In the genomic region with DNA sequence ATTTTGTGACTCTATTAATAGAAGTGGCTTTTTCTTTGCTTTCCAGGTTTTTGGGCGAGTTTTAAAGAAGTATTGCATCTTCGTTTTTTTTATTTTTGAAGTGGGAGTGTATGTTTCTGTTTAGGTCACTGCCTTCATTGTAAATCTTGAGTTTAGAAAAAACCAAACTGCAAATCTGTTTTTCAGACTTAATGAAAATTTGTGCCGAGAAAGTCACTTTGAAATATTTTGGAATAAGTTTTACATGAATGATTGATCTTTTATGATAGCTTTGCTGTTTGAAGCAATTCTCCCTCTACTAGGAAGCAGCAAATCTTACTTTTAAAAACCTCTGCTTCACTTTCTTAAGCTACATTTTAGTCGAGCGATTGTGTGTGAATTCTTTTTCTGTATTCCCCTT, we compare ENCODE assay signal across 8 cellular contexts. TPM values are rescaled to one million over a fixed set of nuclear protein-coding genes. Genes with fewer than 3 reads are reported as not detected.
DNase-seq lines count a peak whose midpoint lies in the region; ATAC-seq and TF ChIP-seq lines count a peak whose summit lies in the region.

No MANE protein-coding gene starts in this region.

- ATAC-seq in WTC11, result no peak
- no peak for ATAC-seq in HG02759 (IDR thresholded peaks at IDR 0.05; ENCODE audit: unreplicated experiment)
- ATAC-seq in HG03139 (IDR thresholded peaks at IDR 0.05; ENCODE audit: unreplicated experiment), result no peak

- intact Hi-C loops in spleen (cut with DNase I; ENCODE audit: low total_unique reads), result loop anchor here (5.0 kb wide), 1 partner anchor 65 kb away; the partner anchor contains the start of gene ELAC1

- H3K4me1 ChIP-seq in spleen, result peaks cover 59 to 89% (median 79%) of the 10 kb centered on the region in 6 donors

- H3K27me3 ChIP-seq in spleen (replicated peaks in 1 of 7), result no peaks in the 10 kb centered on the region

- no peaks in the 10 kb centered on the region for H3K9me3 ChIP-seq in spleen

- peak overlapping the region; percentile 97 for H3K4me3 Mint-ChIP-seq in T-helper 2 cell treated with Interferon-gamma antibody and Interleukin-4, amounts not matched to agents 5 μg/mL and 100 μg/mL, for 36 hours
- H3K4me3 Mint-ChIP-seq in WTC11 (peak overlapping the region; percentile 98), glutamatergic neuron (ENCODE audit: unreplicated experiment) (peak overlapping the region; percentile 100)

- H3K4me3 ChIP-seq in spleen, result peak overlapping the region in 5 of 8 donors; percentile 56 to 84 (median 66)

- peaks cover 58% of the 10 kb centered on the region for H3K4me1 Mint-ChIP-seq in T-helper 2 cell treated with Interferon-gamma antibody and Interleukin-4, amounts not matched to agents 5 μg/mL and 100 μg/mL, for 36 hours (ENCODE audit: low read depth)
- H3K4me1 Mint-ChIP-seq in WTC11 (peaks cover 74% of the 10 kb centered on the region), glutamatergic neuron (ENCODE audit: low read depth, unreplicated experiment) (peaks cover 32% of the 10 kb centered on the region)

- peaks cover 0 to 18% (median 0%) of the 10 kb centered on the region in 6 donors for H3K36me3 ChIP-seq in spleen

- peaks cover 32% of the 10 kb centered on the region for H3K36me3 Mint-ChIP-seq in T-helper 2 cell treated with Interferon-gamma antibody and Interleukin-4, amounts not matched to agents 5 μg/mL and 100 μg/mL, for 36 hours (ENCODE audit: low read depth)
- peaks cover 10% of the 10 kb centered on the region for H3K36me3 Mint-ChIP-seq in WTC11
- H3K36me3 Mint-ChIP-seq in glutamatergic neuron (ENCODE audit: unreplicated experiment), result no peaks in the 10 kb centered on the region

- TF ChIP-seq CTCF in WTC11 (IDR thresholded peaks at IDR 0.05), result no peak
- no peak for TF ChIP-seq CTCF in glutamatergic neuron (IDR thresholded peaks at IDR 0.05; ENCODE audit: partially characterized antibody, unreplicated experiment)
- no peak for TF ChIP-seq CTCF in spleen (IDR thresholded peaks at IDR 0.05 in 8 of 11, conservative IDR thresholded peaks at IDR 0.05 in 3 of 11)

- TF ChIP-seq POLR2A in spleen (IDR thresholded peaks at IDR 0.05), result no peak

- POLR2A ChIA-PET in WTC11 (lab: Charles Lee), result interaction anchor here (1.4 kb wide), 1 partner anchor 153 kb away, joined by 3 read pairs; the partner anchor contains the start of gene ME2

- H3K27ac Mint-ChIP-seq in T-helper 2 cell treated with Interferon-gamma antibody and Interleukin-4, amounts not matched to agents 5 μg/mL and 100 μg/mL, for 36 hours, result peak overlapping the region; percentile 58
- peak overlapping the region; percentile 76 for H3K27ac Mint-ChIP-seq in WTC11
- H3K27ac Mint-ChIP-seq in glutamatergic neuron (ENCODE audit: unreplicated experiment), result no peak overlapping the region

- no peak for DNase-seq in T-helper 2 cell treated with Interferon-gamma antibody and Interleukin-4, amounts not matched to agents 5 μg/mL and 100 μg/mL, for 36 hours (ENCODE audit: low spot score)
- DNase-seq in T-helper 2 cell, result no peak
- DNase-seq in WTC11 (ENCODE audit: low spot score), result no peak
- DNase-seq in glutamatergic neuron, result no peak
- DNase-seq in spleen, result no peak
- no peak for DNase-seq in COR-L47 (lab: John Stamatoyannopoulos, UW)

- peak overlapping the region in 3 of 8 donors; percentile 7 to 99 (median 99) for H3K27ac ChIP-seq in spleen

- 46 to 56% (median 53%) methylated on average over 5 of the region's 5 CpGs for WGBS in spleen, 5 donors

- H3K27me3 Mint-ChIP-seq in T-helper 2 cell treated with Interferon-gamma antibody and Interleukin-4, amounts not matched to agents 5 μg/mL and 100 μg/mL, for 36 hours (ENCODE audit: low read depth), result no peaks in the 10 kb centered on the region
- H3K27me3 Mint-ChIP-seq in WTC11 (ENCODE audit: low read depth) (no peaks in the 10 kb centered on the region), glutamatergic neuron (ENCODE audit: unreplicated experiment) (peaks cover 10% of the 10 kb centered on the region)

- CTCF ChIA-PET in WTC11 (lab: Charles Lee), result interaction anchor here (1.5 kb wide), 1 partner anchor 19 kb away, joined by 5 read pairs; no protein-coding TSS in a partner anchor

- H3K9me3 Mint-ChIP-seq in T-helper 2 cell treated with Interferon-gamma antibody and Interleukin-4, amounts not matched to agents 5 μg/mL and 100 μg/mL, for 36 hours, result no peaks in the 10 kb centered on the region
- no peaks in the 10 kb centered on the region for H3K9me3 Mint-ChIP-seq in WTC11
- H3K9me3 Mint-ChIP-seq in glutamatergic neuron (ENCODE audit: unreplicated experiment), result peaks cover 13% of the 10 kb centered on the region

TF ChIP-seq in WTC11, 78 proteins besides CTCF, POLR2A, EP300 and RAD21:
- TF ChIP-seq AFF4 (CRISPR knock-in tag; IDR thresholded peaks at IDR 0.05; ENCODE audit: borderline replicate concordance), result no peak

RNA-seq across cellular contexts. Expression of gene SMAD4, which starts 2.2 kb away (rescaled TPM):
- total RNA-seq in WTC11 (2021) (105 to 107 TPM (median 107 TPM) in 3 replicates), glutamatergic neuron (ENCODE audit: unreplicated experiment) (121 TPM), spleen (100 to 1,000 TPM in 4 of 7 donors, 10 to 100 TPM in 3; 84.6 to 139 (median 107) TPM)
- polyA plus RNA-seq in spleen, result 10 to 100 TPM in 1 of 3 donors, 1 to 10 TPM in 2; 8.9 to 14.5 (median 9.8) TPM
